In the genomic region with DNA sequence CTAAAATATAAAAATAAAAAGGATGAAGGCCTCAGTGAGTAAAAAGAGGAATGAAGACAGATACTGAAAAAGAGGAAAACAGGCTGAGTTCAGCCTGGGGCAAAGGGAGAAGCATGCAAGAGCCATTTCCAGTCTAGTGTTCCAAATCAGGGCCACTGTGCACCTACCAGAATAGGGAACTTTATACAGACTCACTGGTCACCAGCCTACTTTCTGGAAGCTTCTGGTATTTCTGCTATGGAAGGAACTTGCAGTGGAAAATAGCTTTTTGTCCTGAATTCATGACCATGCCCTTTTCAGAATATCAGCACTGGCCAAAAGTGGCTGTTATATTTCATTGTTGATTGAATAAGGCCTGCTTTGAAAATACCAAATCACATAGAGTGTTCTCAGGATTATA, we compare ENCODE assay signal across 24 cellular contexts. TPM values are rescaled to one million over a fixed set of nuclear protein-coding genes. Genes with fewer than 3 reads are reported as not detected.
DNase-seq lines count a peak whose midpoint lies in the region; ATAC-seq and TF ChIP-seq lines count a peak whose summit lies in the region.
"Had no signal": no experiment of that assay in that cellular context is flagged by ENCODE, and none has a peak within 500 bp of the region (broad histone marks: within the 10 kb centered on the region; RNA-seq: fewer than 3 reads in every experiment).

No MANE protein-coding gene starts in this region.

- CTCF ChIA-PET in CD8-positive, alpha-beta memory T cell (lab: Charles Lee) = interaction anchor here (1.2 to 1.7 kb wide), 2 partner anchors 14 to 291 kb away, joined by 3 read pairs; no protein-coding TSS in a partner anchor

- no peaks in the 10 kb centered on the region for H3K4me1 Mint-ChIP-seq in CD8-positive, alpha-beta memory T cell

- H3K9ac ChIP-seq in adipocyte (ENCODE audit: low read length) (no peak overlapping the region), trophoblast cell (ENCODE audit: low read length) (no peak overlapping the region)
- H3K9ac ChIP-seq: BLaER1 treated with 17β-estradiol and CSF1 and Interleukin-3, amounts not matched to agents 10 nM and 100 nM had no signal

- H4K12ac ChIP-seq in trophoblast cell (ENCODE audit: low read depth, low read length) = no peak overlapping the region

- H3K79me2 ChIP-seq in trophoblast cell (ENCODE audit: control insufficient read depth, insufficient read depth, low read length, poor library complexity) = no peaks in the 10 kb centered on the region

- TF ChIP-seq CTCF in gastroesophageal sphincter (IDR thresholded peaks at IDR 0.05) = no peak

- no peaks in the 10 kb centered on the region for H3K27me3 Mint-ChIP-seq in CD8-positive, alpha-beta memory T cell
- H3K27me3 Mint-ChIP-seq: CD4-positive, alpha-beta T cell had no signal

- TF ChIP-seq EP300 in gastroesophageal sphincter (IDR thresholded peaks at IDR 0.05) = no peak

- H3K27ac ChIP-seq in trophoblast cell (ENCODE audit: low read depth, low read length) = no peak overlapping the region
- peak overlapping the region in 2 of 4 donors; percentile 6 to 36 for H3K27ac ChIP-seq in gastroesophageal sphincter
- no peak overlapping the region for H3K27ac ChIP-seq in CD8-positive, alpha-beta memory T cell (ENCODE audit: low read depth, low read length)
- H3K27ac ChIP-seq: BLaER1 treated with 17β-estradiol and CSF1 and Interleukin-3, amounts not matched to agents 10 nM and 100 nM; SJSA1 had no signal

- no peak for TF ChIP-seq POLR2A in gastroesophageal sphincter (IDR thresholded peaks at IDR 0.05)

- peak overlapping the region in 2 of 8 donors; percentile 38 to 58 for H3K27ac Mint-ChIP-seq in CD8-positive, alpha-beta memory T cell
- H3K27ac Mint-ChIP-seq: CD4-positive, alpha-beta T cell had no signal

- no peaks in the 10 kb centered on the region for H3K79me1 ChIP-seq in trophoblast cell (ENCODE audit: low read length)

- ATAC-seq in HG03565 (IDR thresholded peaks at IDR 0.05; ENCODE audit: unreplicated experiment) (no peak), GM21576 (IDR thresholded peaks at IDR 0.05; ENCODE audit: unreplicated experiment) (no peak), gastroesophageal sphincter (no peak)

- no peak overlapping the region for H4K8ac ChIP-seq in trophoblast cell (ENCODE audit: low read depth, low read length)

- H3K18ac ChIP-seq in trophoblast cell (ENCODE audit: low read length) = no peak overlapping the region

- H3K4me3 ChIP-seq in adipocyte (ENCODE audit: low read length) = no peak overlapping the region
- no peak overlapping the region for H3K4me3 ChIP-seq in trophoblast cell (ENCODE audit: low read depth, low read length)
- H3K4me3 ChIP-seq in gastroesophageal sphincter = no peak overlapping the region
- H3K4me3 ChIP-seq in CD8-positive, alpha-beta memory T cell (ENCODE audit: low read length) = no peak overlapping the region
- H3K4me3 ChIP-seq: BLaER1 treated with 17β-estradiol and CSF1 and Interleukin-3, amounts not matched to agents 10 nM and 100 nM; SJSA1 had no signal

- H3K4ac ChIP-seq in trophoblast cell (ENCODE audit: low read depth, low read length) = no peak overlapping the region

- H3K36me3 ChIP-seq in adipocyte (ENCODE audit: control insufficient read depth, insufficient read depth, low read length, severe bottlenecking) (peaks cover 87% of the 10 kb centered on the region), trophoblast cell (ENCODE audit: control insufficient read depth in 1 of 2, insufficient read depth in 2 of 2, low read length in 2 of 2) (peaks cover 34 to 38% of the 10 kb centered on the region in 2 experiments), gastroesophageal sphincter (peaks cover 8 to 95% of the 10 kb centered on the region in 2 donors)
- peaks cover 43% of the 10 kb centered on the region for H3K36me3 ChIP-seq in CD8-positive, alpha-beta memory T cell (ENCODE audit: insufficient read depth, low read length)

- H3K14ac ChIP-seq in trophoblast cell (ENCODE audit: low read length) = no peak overlapping the region

- H3K9me3 ChIP-seq in adipocyte (ENCODE audit: control insufficient read depth, low read length) = no peaks in the 10 kb centered on the region
- H3K9me3 ChIP-seq in trophoblast cell (ENCODE audit: insufficient read depth, low read depth, low read length) = no peaks in the 10 kb centered on the region
- H3K9me3 ChIP-seq in gastroesophageal sphincter = no peaks in the 10 kb centered on the region
- no peaks in the 10 kb centered on the region for H3K9me3 ChIP-seq in CD8-positive, alpha-beta memory T cell (ENCODE audit: low read length)
- H3K9me3 ChIP-seq: BLaER1 treated with 17β-estradiol and CSF1 and Interleukin-3, amounts not matched to agents 10 nM and 100 nM; SJSA1 had no signal

- no peak overlapping the region for H2BK120ac ChIP-seq in trophoblast cell (ENCODE audit: insufficient read depth, low read length, poor library complexity)

- H2AFZ ChIP-seq in trophoblast cell (ENCODE audit: insufficient read depth, low read length, poor library complexity) = no peak overlapping the region

- H4K91ac ChIP-seq in trophoblast cell (ENCODE audit: low read depth, low read length) = no peak overlapping the region

- H2AK5ac ChIP-seq in trophoblast cell (ENCODE audit: low read length) = no peak overlapping the region

- H2BK12ac ChIP-seq in trophoblast cell (ENCODE audit: low read length) = no peak overlapping the region

- H3K4me3 Mint-ChIP-seq in CD8-positive, alpha-beta memory T cell = no peak overlapping the region
- H3K4me3 Mint-ChIP-seq: CD4-positive, alpha-beta T cell had no signal

- POLR2A ChIA-PET in CD8-positive, alpha-beta memory T cell (lab: Charles Lee) = no interaction called here

- no peak overlapping the region for H3K23ac ChIP-seq in trophoblast cell (ENCODE audit: low read length)

- no peak overlapping the region for H2BK5ac ChIP-seq in trophoblast cell (ENCODE audit: low read depth, low read length, poor library complexity)

- H3K4me2 ChIP-seq in trophoblast cell (ENCODE audit: low read length) = no peak overlapping the region
- H3K4me2 ChIP-seq: BLaER1 treated with 17β-estradiol and CSF1 and Interleukin-3, amounts not matched to agents 10 nM and 100 nM had no signal

- H3K9me3 Mint-ChIP-seq in CD8-positive, alpha-beta memory T cell = no peaks in the 10 kb centered on the region
- H3K9me3 Mint-ChIP-seq: CD4-positive, alpha-beta T cell had no signal

- no peaks in the 10 kb centered on the region for H3K27me3 ChIP-seq in adipocyte (replicated peaks; ENCODE audit: control insufficient read depth, insufficient read depth, low read length)
- H3K27me3 ChIP-seq in trophoblast cell (ENCODE audit: insufficient read depth, low read length) = no peaks in the 10 kb centered on the region
- no peaks in the 10 kb centered on the region for H3K27me3 ChIP-seq in gastroesophageal sphincter
- no peaks in the 10 kb centered on the region for H3K27me3 ChIP-seq in CD8-positive, alpha-beta memory T cell (ENCODE audit: insufficient read depth, low read length, poor library complexity, severe bottlenecking)
- H3K27me3 ChIP-seq: BLaER1 treated with 17β-estradiol and CSF1 and Interleukin-3, amounts not matched to agents 10 nM and 100 nM; SJSA1 had no signal

- H3K4me1 ChIP-seq in adipocyte (ENCODE audit: control insufficient read depth, insufficient read depth, low read length) (peaks cover 13% of the 10 kb centered on the region), trophoblast cell (ENCODE audit: control insufficient read depth in 1 of 2, insufficient read depth in 2 of 2, low read length in 2 of 2) (no peaks in the 10 kb centered on the region), gastroesophageal sphincter (no peaks in the 10 kb centered on the region)
- no peaks in the 10 kb centered on the region for H3K4me1 ChIP-seq in CD8-positive, alpha-beta memory T cell (ENCODE audit: insufficient read depth, low read length)
- H3K4me1 ChIP-seq: SJSA1 had no signal

- DNase-seq in adipocyte (ENCODE audit: low read depth) (peak; percentile 15), foreskin melanocyte (peak; percentile 14), trophoblast cell (peak; percentile 48 to 73), superior temporal gyrus (ENCODE audit: extremely low spot score) (peak; percentile 45)
- DNase-seq in CD8-positive, alpha-beta memory T cell = no peak
- DNase-seq: CD4-positive, alpha-beta T cell; COR-L47; DMS53; HCEC 1CT; NCI-H1092; NCI-H1436; NCI-H187; NCI-H2081 treated with DMSO at 0.1 percent for 48 hours; NCI-H2171; NCI-H226; NCI-H510A; NCI-H69; Right ventricle myocardium superior; RPMI8226 had no signal

- H3K36me3 Mint-ChIP-seq in CD8-positive, alpha-beta memory T cell = peaks cover 5 to 79% (median 20%) of the 10 kb centered on the region in 3 donors

RNA-seq across cellular contexts. Expression of a gene that starts 28.8 kb away (rescaled TPM):
- polyA plus RNA-seq in trophoblast cell (2013) = 11.0 and 11.1 TPM in 2 replicates
- total RNA-seq in gastroesophageal sphincter = 10 to 100 TPM; 12.9 to 17.7 (median 16.8) TPM
- 10 to 100 TPM; 22.9 to 24.3 TPM for total RNA-seq in CD8-positive, alpha-beta memory T cell
- polyA plus RNA-seq in CD8-positive, alpha-beta memory T cell = 11.1 TPM

RNA-seq across cellular contexts. Expression of a gene that starts 38.8 kb away (rescaled TPM):
- polyA plus RNA-seq in trophoblast cell (2013) = 7.9 and 8.4 TPM in 2 replicates
- 10 to 100 TPM in 3 of 4 donors, 1 to 10 TPM in 1; 9.1 to 18.6 (median 10.5) TPM for total RNA-seq in gastroesophageal sphincter
- 10 to 100 TPM; 18.2 to 18.6 TPM for total RNA-seq in CD8-positive, alpha-beta memory T cell
- polyA plus RNA-seq in CD8-positive, alpha-beta memory T cell = 21.1 TPM

Comparison
In these comparisons a context has a peak if more than half of its experiments do, and no peak if none do; other contexts are left out.
1. DNase-seq: peak in adipocyte (single experiment), foreskin melanocyte (single experiment), trophoblast cell (2 of 2) and superior temporal gyrus (single experiment); none in CD8-positive, alpha-beta memory T cell (0 of 5).